10 cellular contexts compared by ENCODE assay signal in the genomic region with DNA sequence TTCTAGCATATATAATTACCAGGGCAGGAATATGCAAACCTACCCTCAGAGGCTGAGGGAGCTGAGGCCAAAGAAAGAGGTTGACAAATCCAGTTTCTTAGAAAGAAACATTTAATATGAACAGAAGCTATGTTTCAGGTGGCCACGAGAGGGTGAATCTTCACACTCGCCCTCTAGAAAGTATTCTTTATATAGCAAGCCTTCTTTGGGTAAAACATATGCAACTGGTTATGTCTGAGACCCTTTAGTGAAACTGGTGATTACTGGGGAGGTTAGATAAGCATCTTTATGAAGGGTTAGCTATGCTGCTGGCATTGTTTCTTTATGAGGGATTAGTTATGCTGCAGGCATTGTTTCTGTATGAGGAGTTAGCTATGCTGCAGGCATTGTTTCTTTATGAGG. TPM values are rescaled to one million over a fixed set of nuclear protein-coding genes. Genes with fewer than 3 reads are reported as not detected.
DNase-seq lines count a peak whose midpoint lies in the region; ATAC-seq and TF ChIP-seq lines count a peak whose summit lies in the region.
"Had no signal": no experiment of that assay in that cellular context is flagged by ENCODE, and none has a peak within 500 bp of the region (broad histone marks: within the 10 kb centered on the region; RNA-seq: fewer than 3 reads in every experiment).

No MANE protein-coding gene starts in this region.

- intact Hi-C loops in CD14-positive monocyte (cut with micrococcal nuclease) = no loop called here
- intact Hi-C loops in gastrocnemius medialis (cut with DNase I; ENCODE audit: low total_unique reads) = no loop called here

- no peak overlapping the region for H3K9ac ChIP-seq in adipocyte (ENCODE audit: low read length)

- H3K27ac Mint-ChIP-seq in mesothelial cell of epicardium = no peak overlapping the region
- H3K27ac Mint-ChIP-seq in CD14-positive monocyte = no peak overlapping the region
- H3K27ac Mint-ChIP-seq: activated T-helper 2 cell treated with anti-CD3 and anti-CD28 coated beads, Interferon-gamma antibody, Interleukin-2, Interleukin-4, amounts not matched to agents 10 μg/mL and 5 μg/mL and 100 μg/mL, durations not matched to agents 14 hours and 24 hours and 36 hours had no signal

- H3K36me3 Mint-ChIP-seq in mesothelial cell of epicardium (no peaks in the 10 kb centered on the region), CD14-positive monocyte (no peaks in the 10 kb centered on the region)

- DNase-seq in DMS53 treated with DMSO at 0.1 percent for 48 hours (lab: John Stamatoyannopoulos, UW; ENCODE audit: unreplicated experiment) (peak; percentile 8), adipocyte (ENCODE audit: low read depth) (peak; percentile 24), mesothelial cell of epicardium (ENCODE audit: low spot score in 2 of 2, unreplicated experiment in 2 of 2) (no peak), CD14-positive monocyte (ENCODE audit: low spot score) (no peak), gastrocnemius medialis (no peak), HCEC 1CT (no peak)
- DNase-seq: kidney had no signal

- no peak overlapping the region for H3K27ac ChIP-seq in gastrocnemius medialis

- H3K36me3 ChIP-seq in adipocyte (ENCODE audit: control insufficient read depth, insufficient read depth, low read length, severe bottlenecking) (no peaks in the 10 kb centered on the region), gastrocnemius medialis (no peaks in the 10 kb centered on the region)

- no peak for ATAC-seq in HG03139 (IDR thresholded peaks at IDR 0.05; ENCODE audit: unreplicated experiment)
- no peak for ATAC-seq in gastrocnemius medialis

- H3K4me3 Mint-ChIP-seq in mesothelial cell of epicardium (no peak overlapping the region), CD14-positive monocyte (no peak overlapping the region)

- TF ChIP-seq POLR2A in gastrocnemius medialis (IDR thresholded peaks at IDR 0.05) = no peak

- H3K4me1 Mint-ChIP-seq in mesothelial cell of epicardium = no peaks in the 10 kb centered on the region
- H3K4me1 Mint-ChIP-seq in CD14-positive monocyte = no peaks in the 10 kb centered on the region

- in situ Hi-C loops in gastrocnemius medialis (cut with MboI; ENCODE audit: low sequenced_read_pairs in 4 of 4) = no loop called here

- H3K4me1 ChIP-seq in adipocyte (ENCODE audit: control insufficient read depth, insufficient read depth, low read length) (no peaks in the 10 kb centered on the region), gastrocnemius medialis (no peaks in the 10 kb centered on the region)

- H3K4me3 ChIP-seq in adipocyte (ENCODE audit: low read length) = no peak overlapping the region
- no peak overlapping the region for H3K4me3 ChIP-seq in gastrocnemius medialis

- H3K9me3 ChIP-seq in adipocyte (ENCODE audit: control insufficient read depth, low read length) (no peaks in the 10 kb centered on the region), gastrocnemius medialis (no peaks in the 10 kb centered on the region)

- peaks cover 19% of the 10 kb centered on the region for H3K9me3 Mint-ChIP-seq in mesothelial cell of epicardium
- H3K9me3 Mint-ChIP-seq in CD14-positive monocyte = peaks cover 0 to 4% (median 1%) of the 10 kb centered on the region in 7 donors
- H3K9me3 Mint-ChIP-seq: activated T-helper 2 cell treated with anti-CD3 and anti-CD28 coated beads, Interferon-gamma antibody, Interleukin-2, Interleukin-4, amounts not matched to agents 10 μg/mL and 5 μg/mL and 100 μg/mL, durations not matched to agents 14 hours and 24 hours and 36 hours had no signal

- peak; percentile 49 for TF ChIP-seq CTCF in LNCAP (IDR thresholded peaks at IDR 0.05)
- peak; percentile 40 for TF ChIP-seq CTCF in mesothelial cell of epicardium (IDR thresholded peaks at IDR 0.05; ENCODE audit: unreplicated experiment)
- no peak for TF ChIP-seq CTCF in CD14-positive monocyte (IDR thresholded peaks at IDR 0.05)
- no peak for TF ChIP-seq CTCF in gastrocnemius medialis (IDR thresholded peaks at IDR 0.05 in 4 of 5, conservative IDR thresholded peaks at IDR 0.05 in 1 of 5)

- H3K27me3 Mint-ChIP-seq in mesothelial cell of epicardium (ENCODE audit: low read depth) = no peaks in the 10 kb centered on the region
- peaks cover 0 to 4% (median 0%) of the 10 kb centered on the region in 3 donors for H3K27me3 Mint-ChIP-seq in CD14-positive monocyte (ENCODE audit: low read depth in 3 of 3)

- H3K27me3 ChIP-seq in adipocyte (replicated peaks; ENCODE audit: control insufficient read depth, insufficient read depth, low read length) (peaks cover 6% of the 10 kb centered on the region), gastrocnemius medialis (no peaks in the 10 kb centered on the region)

RNA-seq across cellular contexts. Expression of gene GOLGA6L2, which starts 50.7 kb away (rescaled TPM):
- total RNA-seq in mesothelial cell of epicardium = not detected in 3 replicates
- polyA plus RNA-seq in CD14-positive monocyte = not detected
- total RNA-seq in gastrocnemius medialis = not detected
- total RNA-seq: activated T-helper 2 cell treated with anti-CD3 and anti-CD28 coated beads, Interferon-gamma antibody, Interleukin-2, Interleukin-4, amounts not matched to agents 10 μg/mL and 5 μg/mL and 100 μg/mL, durations not matched to agents 14 hours and 24 hours and 36 hours; kidney had no signal

Comparison
In these comparisons a context has a peak if more than half of its experiments do, and no peak if none do; other contexts are left out.
1. DNase-seq: peak in DMS53 treated with DMSO at 0.1 percent for 48 hours (single experiment) and adipocyte (single experiment); none in mesothelial cell of epicardium (0 of 2), CD14-positive monocyte (single experiment), gastrocnemius medialis (0 of 2) and HCEC 1CT (single experiment).
2. CTCF ChIP-seq: peak in LNCAP (single experiment) and mesothelial cell of epicardium (single experiment); none in CD14-positive monocyte (single experiment) and gastrocnemius medialis (0 of 5).